In genomic region chr3:48516571-48516970, GRCh38 we compare ENCODE assay signal across 18 cellular contexts. TPM values are rescaled to one million over a fixed set of nuclear protein-coding genes. Genes with fewer than 3 reads are reported as not detected.
A peak's percentile ranks its signal among the peaks of the same experiment; 100 is the strongest.
DNase-seq lines count a peak whose midpoint lies in the region; ATAC-seq and TF ChIP-seq lines count a peak whose summit lies in the region.
"Had no signal": no experiment of that assay in that cellular context is flagged by ENCODE, and none has a peak within 500 bp of the region (broad histone marks: within the 10 kb centered on the region; RNA-seq: fewer than 3 reads in every experiment).

No MANE protein-coding gene starts in this region.

- H3K36me3 Mint-ChIP-seq in T-helper 1 cell treated with Interleukin-12 subunit alpha and Interleukin-12 subunit beta and Interleukin-4 antibody, amounts not matched to agents 30 μg/mL and 1 μg/mL, for 36 hours (ENCODE audit: low read depth) = peaks cover 9% of the 10 kb centered on the region
- peaks cover 3% of the 10 kb centered on the region for H3K36me3 Mint-ChIP-seq in activated naive CD8-positive, alpha-beta T cell treated with anti-CD3 and anti-CD28 coated beads, Interleukin-2, amount 10 ng/mL, durations not matched to agents 7 days and 5 days

- peak overlapping the region; percentile 57 for H3K4me3 Mint-ChIP-seq in T-helper 1 cell treated with Interleukin-12 subunit alpha and Interleukin-12 subunit beta and Interleukin-4 antibody, amounts not matched to agents 30 μg/mL and 1 μg/mL, for 36 hours
- peak overlapping the region; percentile 53 for H3K4me3 Mint-ChIP-seq in activated naive CD8-positive, alpha-beta T cell treated with anti-CD3 and anti-CD28 coated beads, Interleukin-2, amount 10 ng/mL, durations not matched to agents 7 days and 5 days

- no peak for TF ChIP-seq CTCF in left ventricle myocardium inferior (IDR thresholded peaks at IDR 0.05; ENCODE audit: borderline replicate concordance)

- no peak overlapping the region for H3K27ac ChIP-seq in left ventricle myocardium inferior (replicated peaks)
- H3K27ac ChIP-seq: esophagus muscularis mucosa, testis had no signal

- H3K27me3 Mint-ChIP-seq in T-helper 1 cell treated with Interleukin-12 subunit alpha and Interleukin-12 subunit beta and Interleukin-4 antibody, amounts not matched to agents 30 μg/mL and 1 μg/mL, for 36 hours (ENCODE audit: low read depth) = no peaks in the 10 kb centered on the region
- H3K27me3 Mint-ChIP-seq in activated naive CD8-positive, alpha-beta T cell treated with anti-CD3 and anti-CD28 coated beads, Interleukin-2, amount 10 ng/mL, durations not matched to agents 7 days and 5 days = peaks cover 2% of the 10 kb centered on the region

- no peak overlapping the region for H3K4me3 ChIP-seq in left ventricle myocardium inferior
- H3K4me3 ChIP-seq: esophagus muscularis mucosa, testis had no signal

- no peaks in the 10 kb centered on the region for H3K9me3 ChIP-seq in left ventricle myocardium inferior (replicated peaks)
- H3K9me3 ChIP-seq: esophagus muscularis mucosa, testis had no signal

- H3K36me3 ChIP-seq in left ventricle myocardium inferior = no peaks in the 10 kb centered on the region

- DNase-seq in stimulated activated CD4-positive, alpha-beta T cell treated with anti-CD3 and anti-CD28 coated beads, Interleukin-4, amount 100 ng/mL, for 1 hour = peak; percentile 16
- no peak for DNase-seq in stimulated activated CD4-positive, alpha-beta T cell treated with anti-CD3 and anti-CD28 coated beads, Interleukin-12 subunit alpha, Interleukin-12 subunit beta, amount 100 ng/mL, for 4 hours
- peak; percentile 47 for DNase-seq in activated naive CD8-positive, alpha-beta T cell treated with anti-CD3 and anti-CD28 coated beads, Interleukin-2, amount 10 ng/mL, durations not matched to agents 7 days and 5 days
- DNase-seq in stimulated activated naive CD4-positive, alpha-beta T cell treated with Interleukin-2 at 50 U/mL for 16 hours (lab: John Stamatoyannopoulos, UW) = peak; percentile 8
- DNase-seq in head of caudate nucleus (no peak), left ventricle myocardium inferior (no peak)
- DNase-seq: activated CD8-positive, alpha-beta memory T cell treated with anti-CD3 and anti-CD28 coated beads for 24 hours; anterior cingulate cortex; Kasumi-1; midbrain; NCI-H1092; NCI-H510A treated with DMSO at 0.1 percent for 48 hours; testis had no signal

- ATAC-seq in activated naive CD8-positive, alpha-beta T cell treated with anti-CD3 and anti-CD28 coated beads, Interleukin-2, amount 10 ng/mL, durations not matched to agents 7 days and 5 days (ENCODE audit: low read depth) = peak; percentile 24
- no peak for ATAC-seq in GM21619 (IDR thresholded peaks at IDR 0.05; ENCODE audit: unreplicated experiment)
- ATAC-seq: left lobe of liver had no signal

- POLR2A ChIA-PET in activated naive CD8-positive, alpha-beta T cell treated with anti-CD3 and anti-CD28 coated beads, Interleukin-2, amount 10 ng/mL, durations not matched to agents 7 days and 5 days (lab: Charles Lee) = no interaction called here

- intact Hi-C loops in head of caudate nucleus (cut with DNase I) = no loop called here
- intact Hi-C loops in left ventricle myocardium inferior (cut with micrococcal nuclease) = no loop called here

- H3K4me1 ChIP-seq in left ventricle myocardium inferior = no peaks in the 10 kb centered on the region
- H3K4me1 ChIP-seq: esophagus muscularis mucosa, testis had no signal

- H3K9me3 Mint-ChIP-seq in T-helper 1 cell treated with Interleukin-12 subunit alpha and Interleukin-12 subunit beta and Interleukin-4 antibody, amounts not matched to agents 30 μg/mL and 1 μg/mL, for 36 hours = no peaks in the 10 kb centered on the region
- H3K9me3 Mint-ChIP-seq in activated naive CD8-positive, alpha-beta T cell treated with anti-CD3 and anti-CD28 coated beads, Interleukin-2, amount 10 ng/mL, durations not matched to agents 7 days and 5 days = no peaks in the 10 kb centered on the region
- H3K9me3 Mint-ChIP-seq: activated T-helper 2 cell treated with anti-CD3 and anti-CD28 coated beads, Interferon-gamma antibody, Interleukin-2, Interleukin-4, amounts not matched to agents 10 μg/mL and 5 μg/mL and 100 μg/mL, durations not matched to agents 14 hours and 24 hours and 36 hours had no signal

- no peaks in the 10 kb centered on the region for H3K27me3 ChIP-seq in left ventricle myocardium inferior (ENCODE audit: low read depth)
- H3K27me3 ChIP-seq: esophagus muscularis mucosa, testis had no signal

- H3K4me1 Mint-ChIP-seq in T-helper 1 cell treated with Interleukin-12 subunit alpha and Interleukin-12 subunit beta and Interleukin-4 antibody, amounts not matched to agents 30 μg/mL and 1 μg/mL, for 36 hours (ENCODE audit: low read depth) = peaks cover 56% of the 10 kb centered on the region
- peaks cover 54% of the 10 kb centered on the region for H3K4me1 Mint-ChIP-seq in activated naive CD8-positive, alpha-beta T cell treated with anti-CD3 and anti-CD28 coated beads, Interleukin-2, amount 10 ng/mL, durations not matched to agents 7 days and 5 days

- H3K27ac Mint-ChIP-seq in T-helper 1 cell treated with Interleukin-12 subunit alpha and Interleukin-12 subunit beta and Interleukin-4 antibody, amounts not matched to agents 30 μg/mL and 1 μg/mL, for 36 hours = no peak overlapping the region
- H3K27ac Mint-ChIP-seq in activated naive CD8-positive, alpha-beta T cell treated with anti-CD3 and anti-CD28 coated beads, Interleukin-2, amount 10 ng/mL, durations not matched to agents 7 days and 5 days = peak overlapping the region; percentile 33
- H3K27ac Mint-ChIP-seq: activated T-helper 2 cell treated with anti-CD3 and anti-CD28 coated beads, Interferon-gamma antibody, Interleukin-2, Interleukin-4, amounts not matched to agents 10 μg/mL and 5 μg/mL and 100 μg/mL, durations not matched to agents 14 hours and 24 hours and 36 hours had no signal

RNA-seq across cellular contexts. Expression of gene SHISA5, which starts 12.6 kb away (rescaled TPM):
- 100 to 1,000 TPM; 215 to 224 TPM for total RNA-seq in activated naive CD8-positive, alpha-beta T cell treated with anti-CD3 and anti-CD28 coated beads, Interleukin-2, amount 10 ng/mL, durations not matched to agents 7 days and 5 days
- total RNA-seq in left ventricle myocardium inferior = 47.3 TPM

RNA-seq across cellular contexts. Expression of gene PFKFB4, which starts 40.0 kb away (rescaled TPM):
- total RNA-seq in activated naive CD8-positive, alpha-beta T cell treated with anti-CD3 and anti-CD28 coated beads, Interleukin-2, amount 10 ng/mL, durations not matched to agents 7 days and 5 days = 10 to 100 TPM; 56.8 to 60.7 TPM
- total RNA-seq in left ventricle myocardium inferior = 1.5 TPM

RNA-seq across cellular contexts. Expression of gene UCN2, which starts 47.0 kb away (rescaled TPM):
- total RNA-seq in activated naive CD8-positive, alpha-beta T cell treated with anti-CD3 and anti-CD28 coated beads, Interleukin-2, amount 10 ng/mL, durations not matched to agents 7 days and 5 days = not detected
- total RNA-seq in left ventricle myocardium inferior = 0.19 TPM
- total RNA-seq: activated T-helper 2 cell treated with anti-CD3 and anti-CD28 coated beads, Interferon-gamma antibody, Interleukin-2, Interleukin-4, amounts not matched to agents 10 μg/mL and 5 μg/mL and 100 μg/mL, durations not matched to agents 14 hours and 24 hours and 36 hours; esophagus muscularis mucosa; left lobe of liver had no signal

Comparison
In these comparisons a context has a peak if more than half of its experiments do, and no peak if none do; other contexts are left out.
1. DNase-seq: peak in stimulated activated CD4-positive, alpha-beta T cell treated with anti-CD3 and anti-CD28 coated beads, Interleukin-4, amount 100 ng/mL, for 1 hour (single experiment), activated naive CD8-positive, alpha-beta T cell treated with anti-CD3 and anti-CD28 coated beads, Interleukin-2, amount 10 ng/mL, durations not matched to agents 7 days and 5 days (single experiment) and stimulated activated naive CD4-positive, alpha-beta T cell treated with Interleukin-2 at 50 U/mL for 16 hours (single experiment); none in stimulated activated CD4-positive, alpha-beta T cell treated with anti-CD3 and anti-CD28 coated beads, Interleukin-12 subunit alpha, Interleukin-12 subunit beta, amount 100 ng/mL, for 4 hours (single experiment), head of caudate nucleus (0 of 42) and left ventricle myocardium inferior (single experiment).
2. RNA of gene PFKFB4, which starts 40.0 kb away (total RNA-seq): 56.8 to 60.7 TPM in activated naive CD8-positive, alpha-beta T cell treated with anti-CD3 and anti-CD28 coated beads, Interleukin-2, amount 10 ng/mL, durations not matched to agents 7 days and 5 days; 1.5 TPM in left ventricle myocardium inferior (single experiment); every median in the first group is over 10 times any median in the second.